Comparison of ENCODE assay signal across 6 cellular contexts in the genomic region with DNA sequence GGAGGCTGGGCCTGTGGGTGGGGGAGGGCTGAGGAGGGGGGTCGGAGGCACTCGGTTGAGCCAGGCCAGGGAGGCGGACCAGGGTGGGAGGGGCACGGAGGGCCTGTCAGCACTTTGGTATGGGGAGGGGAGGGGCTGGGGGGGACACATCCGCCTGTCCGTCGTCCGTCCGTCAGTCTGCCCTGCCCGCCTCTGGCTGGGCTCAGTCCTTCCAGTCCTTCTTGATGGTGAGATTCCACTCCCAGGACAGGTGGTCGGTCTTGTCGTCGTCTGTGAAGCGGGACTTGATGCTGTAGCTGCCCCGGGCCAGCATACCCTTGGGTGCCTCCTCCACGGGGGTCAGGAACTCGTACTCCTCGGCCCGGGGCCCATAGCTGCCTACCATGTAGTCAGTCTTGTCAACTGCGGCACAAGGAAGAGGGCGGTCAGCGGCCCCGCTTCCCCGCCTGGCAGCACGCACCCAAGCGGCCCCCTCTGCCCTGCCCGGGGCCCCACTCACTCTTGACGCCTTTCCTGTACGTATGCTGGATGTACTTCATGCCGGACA. TPM values are rescaled to one million over a fixed set of nuclear protein-coding genes. Genes with fewer than 3 reads are reported as not detected.
DNase-seq lines count a peak whose midpoint lies in the region; TF ChIP-seq lines count a peak whose summit lies in the region.

No MANE protein-coding gene starts in this region.

- 74 to 81% methylated on average over 15 to 19 of the region's 30 CpGs for WGBS in thyroid gland, 2 donors

- peak overlapping the region; percentile 83 for H3K4me3 ChIP-seq in fibroblast of the aortic adventitia (ENCODE audit: low read depth, low read length)
- H3K4me3 ChIP-seq in thyroid gland (replicated peaks in 1 of 3): no peak overlapping the region

- intact Hi-C loops in CD14-positive monocyte (cut with micrococcal nuclease) (loop anchor here in 1 of 2 donors (10.0 kb wide), 1 partner anchor 46 kb away; a partner anchor contains a TSS), thyroid gland (cut with DNase I) (no loop called here)

- TF ChIP-seq POLR2A in thyroid gland (IDR thresholded peaks at IDR 0.05): no peak

- peak overlapping the region in 5 of 7 donors; percentile 60 to 95 (median 74) for H3K27ac Mint-ChIP-seq in CD14-positive monocyte

- no peaks in the 10 kb centered on the region for H3K9me3 Mint-ChIP-seq in CD14-positive monocyte

- peak overlapping the region in 2 of 3 donors; percentile 23 to 45 for H3K27ac ChIP-seq in thyroid gland

- H3K4me1 Mint-ChIP-seq in CD14-positive monocyte: peaks cover 32% of the 10 kb centered on the region

- TF ChIP-seq CTCF in CD14-positive monocyte (IDR thresholded peaks at IDR 0.05) (no peak), fibroblast of the aortic adventitia (IDR thresholded peaks at IDR 0.05; ENCODE audit: insufficient read depth, low read length) (no peak), thyroid gland (IDR thresholded peaks at IDR 0.05) (no peak), GM10266 (IDR thresholded peaks at IDR 0.05; ENCODE audit: control insufficient read depth, insufficient read depth, low read depth, missing control alignments) (no peak)

- H3K27me3 Mint-ChIP-seq in CD14-positive monocyte (ENCODE audit: low read depth in 3 of 3): no peaks in the 10 kb centered on the region

- no peaks in the 10 kb centered on the region for H3K9me3 ChIP-seq in thyroid gland

- peaks cover 29 to 37% of the 10 kb centered on the region in 2 donors for H3K4me1 ChIP-seq in thyroid gland

- peaks cover 17 to 20% of the 10 kb centered on the region in 2 donors for H3K36me3 ChIP-seq in thyroid gland

- H3K36me3 Mint-ChIP-seq in CD14-positive monocyte: peaks cover 15 to 30% of the 10 kb centered on the region in 2 donors

- DNase-seq in CD14-positive monocyte (ENCODE audit: low spot score): no peak
- DNase-seq in OCI-M1 (lab: John Stamatoyannopoulos, UW): peak; percentile 26
- DNase-seq in fibroblast of the aortic adventitia (ENCODE audit: low read depth): peak; percentile 80
- peak; percentile 28 to 37 for DNase-seq in thyroid gland
- DNase-seq in NCI-H774 (lab: John Stamatoyannopoulos, UW): no peak
- no peak for DNase-seq in GM10266 (ENCODE audit: extremely low spot score)

- no peaks in the 10 kb centered on the region for H3K27me3 ChIP-seq in thyroid gland

- no peak overlapping the region for H3K4me3 Mint-ChIP-seq in CD14-positive monocyte

RNA-seq across cellular contexts. Expression of a gene that starts 2.4 kb away (rescaled TPM):
- 10 to 100 TPM; 86.3 to 97.2 TPM for polyA plus RNA-seq in CD14-positive monocyte
- total RNA-seq in fibroblast of the aortic adventitia (ENCODE audit: low replicate concordance) (95.1 and 149 TPM in 2 replicates), thyroid gland (100 to 1,000 TPM; 115 to 173 (median 164) TPM)

RNA-seq across cellular contexts. Expression of a gene that starts 8.4 kb away (rescaled TPM):
- polyA plus RNA-seq in CD14-positive monocyte: 100 to 1,000 TPM; 291 to 297 TPM
- 763 and 1,500 TPM in 2 replicates for total RNA-seq in fibroblast of the aortic adventitia (ENCODE audit: low replicate concordance)
- total RNA-seq in thyroid gland: 1,000 to 10,000 TPM in 1 of 4 donors, 100 to 1,000 TPM in 3; 548 to 1,124 (median 681) TPM

RNA-seq across cellular contexts. Expression of a gene that starts 22.6 kb away (rescaled TPM):
- polyA plus RNA-seq in CD14-positive monocyte: 10 to 100 TPM; 20.2 to 57.3 TPM
- total RNA-seq in fibroblast of the aortic adventitia (ENCODE audit: low replicate concordance): 43.6 and 77.3 TPM in 2 replicates
- total RNA-seq in thyroid gland: 100 to 1,000 TPM in 1 of 4 donors, 10 to 100 TPM in 3; 55.5 to 106 (median 75.4) TPM

RNA-seq across cellular contexts. Expression of a gene that starts 22.8 kb away (rescaled TPM):
- polyA plus RNA-seq in CD14-positive monocyte: 100 to 1,000 TPM; 397 to 512 TPM
- total RNA-seq in fibroblast of the aortic adventitia (ENCODE audit: low replicate concordance): 172 and 178 TPM in 2 replicates
- total RNA-seq in thyroid gland: 100 to 1,000 TPM in 3 of 4 donors, 10 to 100 TPM in 1; 88.8 to 202 (median 169) TPM

RNA-seq across cellular contexts. Expression of a gene that starts 33.3 kb away (rescaled TPM):
- polyA plus RNA-seq in CD14-positive monocyte: under 1 TPM in 1 of 2 donors, not detected in 1; 0.16 TPM
- total RNA-seq in fibroblast of the aortic adventitia (ENCODE audit: low replicate concordance) (1.3 and 1.4 TPM in 2 replicates), thyroid gland (1 to 10 TPM in 1 of 4 donors, under 1 TPM in 2, not detected in 1; 0.33 to 1.1 (median 0.38) TPM)

Comparison
In these comparisons a context has a peak if more than half of its experiments do, and no peak if none do; other contexts are left out.
1. DNase-seq: peak in OCI-M1 (single experiment), fibroblast of the aortic adventitia (single experiment) and thyroid gland (2 of 2); none in CD14-positive monocyte (single experiment), NCI-H774 (single experiment) and GM10266 (single experiment).